In genomic region chr18:13539843-13540535, GRCh38 we compare ENCODE assay signal across 12 cellular contexts.
A peak's percentile ranks its signal among the peaks of the same experiment; 100 is the strongest.
DNase-seq lines count a peak whose midpoint lies in the region; ATAC-seq and TF ChIP-seq lines count a peak whose summit lies in the region.
"Had no signal": no experiment of that assay in that cellular context is flagged by ENCODE, and none has a peak within 500 bp of the region (broad histone marks: within the 10 kb centered on the region; RNA-seq: fewer than 3 reads in every experiment).

No MANE protein-coding gene starts in this region.

- H3K27ac ChIP-seq in BLaER1 treated with 17β-estradiol and CSF1 and Interleukin-3, amounts not matched to agents 10 nM and 100 nM, result peak overlapping the region in 4 of 11 experiments; percentile 45 to 66 (median 64); a peak in 4 of 22 replicates
- peak overlapping the region in 1 of 2 donors; percentile 45 for H3K27ac ChIP-seq in coronary artery

- peaks cover 0 to 15% (median 6%) of the 10 kb centered on the region in 11 experiments; a peak in 14 of 22 replicates for H3K9me3 ChIP-seq in BLaER1 treated with 17β-estradiol and CSF1 and Interleukin-3, amounts not matched to agents 10 nM and 100 nM (replicated peaks in 1 of 11)

- H3K27me3 ChIP-seq in BLaER1 treated with 17β-estradiol and CSF1 and Interleukin-3, amounts not matched to agents 10 nM and 100 nM, result no peaks in the 10 kb centered on the region

- no peak overlapping the region for H3K4me3 ChIP-seq in BLaER1 treated with 17β-estradiol and CSF1 and Interleukin-3, amounts not matched to agents 10 nM and 100 nM
- H3K4me3 ChIP-seq in LNCaP clone FGC (ENCODE audit: low read depth, low read length), result no peak overlapping the region
- H3K4me3 ChIP-seq in coronary artery, result no peak overlapping the region

- peaks cover 0 to 16% (median 0%) of the 10 kb centered on the region in 11 experiments; a peak in 4 of 22 replicates for H4K20me1 ChIP-seq in BLaER1 treated with 17β-estradiol and CSF1 and Interleukin-3, amounts not matched to agents 10 nM and 100 nM

- H3K4me2 ChIP-seq in BLaER1 treated with 17β-estradiol and CSF1 and Interleukin-3, amounts not matched to agents 10 nM and 100 nM, result peak overlapping the region; percentile 43 to 83 (median 69)

- H3K4me1 ChIP-seq in BLaER1 treated with 17β-estradiol and CSF1 and Interleukin-3, amounts not matched to agents 10 nM and 100 nM, result peaks cover 34 to 49% (median 44%) of the 10 kb centered on the region in 10 experiments

- DNase-seq in LNCaP clone FGC (ENCODE audit: low read depth), result peak; percentile 77
- DNase-seq in coronary artery (ENCODE audit: low spot score), result peak; percentile 62
- no peak for DNase-seq in sciatic nerve (ENCODE audit: low spot score)
- DNase-seq in NCI-H1930 (lab: John Stamatoyannopoulos, UW), result no peak
- no peak for DNase-seq in NCI-H1436 (lab: John Stamatoyannopoulos, UW)
- no peak for DNase-seq in stimulated activated CD4-positive, alpha-beta T cell treated with anti-CD3 and anti-CD28 coated beads, Interleukin-2, amount 100 ng/mL, for 24 hours
- DNase-seq: NCI-H510A treated with DMSO at 0.1 percent for 48 hours, RPMI8226, T-helper 1 cell had no signal

- TF ChIP-seq CTCF in LNCaP clone FGC (IDR thresholded peaks at IDR 0.05; ENCODE audit: control insufficient read depth, extremely low read depth, insufficient read depth) (no peak), coronary artery (IDR thresholded peaks at IDR 0.05) (no peak)

- H3K36me3 ChIP-seq in BLaER1 treated with 17β-estradiol and CSF1 and Interleukin-3, amounts not matched to agents 10 nM and 100 nM, result peaks cover 8 to 41% (median 34%) of the 10 kb centered on the region in 11 experiments; a peak in 19 of 22 replicates

- H3K9ac ChIP-seq in BLaER1 treated with 17β-estradiol and CSF1 and Interleukin-3, amounts not matched to agents 10 nM and 100 nM, result no peak overlapping the region

- intact Hi-C loops in sciatic nerve (cut with DNase I), result no loop called here

- ATAC-seq in sciatic nerve, result peak; percentile 49
- ATAC-seq in GM18520 (IDR thresholded peaks at IDR 0.05; ENCODE audit: unreplicated experiment), result no peak
- ATAC-seq: esophagus mucosa had no signal

Comparison
In these comparisons a context has a peak if more than half of its experiments do, and no peak if none do; other contexts are left out.
1. DNase-seq: peak in LNCaP clone FGC (single experiment) and coronary artery (single experiment); none in sciatic nerve (single experiment), NCI-H1930 (0 of 2), NCI-H1436 (single experiment) and stimulated activated CD4-positive, alpha-beta T cell treated with anti-CD3 and anti-CD28 coated beads, Interleukin-2, amount 100 ng/mL, for 24 hours (0 of 2).